37 cellular contexts compared by ENCODE assay signal in the genomic region with DNA sequence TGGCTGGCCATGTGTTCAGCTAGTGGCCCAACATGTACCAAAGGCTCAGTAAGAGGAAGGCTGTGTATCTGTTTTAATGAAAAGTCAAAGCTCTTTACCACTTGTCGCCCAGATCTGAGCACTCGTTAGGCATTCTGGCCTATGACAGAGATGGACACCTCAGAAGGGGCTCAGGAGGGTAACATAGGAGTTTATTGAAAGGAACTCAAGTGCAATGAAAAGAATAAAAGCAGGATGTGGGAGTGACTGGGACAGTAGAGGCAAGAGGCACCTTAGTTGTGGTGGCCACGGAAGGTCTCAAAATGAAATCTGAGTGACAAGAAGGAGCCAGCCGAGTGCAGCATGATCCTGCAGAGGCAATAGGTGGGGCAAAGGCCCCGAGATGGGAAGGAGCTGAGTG.
"Had no signal": no experiment of that assay in that cellular context is flagged by ENCODE, and none has a peak within 500 bp of the region (broad histone marks: within the 10 kb centered on the region; RNA-seq: fewer than 3 reads in every experiment).

No MANE protein-coding gene starts in this region.

- H3K36me3 Mint-ChIP-seq: activated CD4-positive, alpha-beta memory T cell treated with anti-CD3 and anti-CD28 coated beads for 36 hours; activated naive CD8-positive, alpha-beta T cell treated with anti-CD3 and anti-CD28 coated beads for 36 hours had no signal

- H3K4me1 Mint-ChIP-seq: activated B cell treated with CpG ODN at 0.5 μM for 24 hours; activated CD4-positive, alpha-beta T cell treated with anti-CD3 and anti-CD28 coated beads, Interleukin-2, amount 10 ng/mL, durations not matched to agents 24 days and 14 days; activated naive CD8-positive, alpha-beta T cell treated with anti-CD3 and anti-CD28 coated beads for 36 hours; activated T-helper 17 cell treated with anti-CD3 and anti-CD28 coated beads, Interleukin-2, amount 50 U/mL, for 72 hours had no signal

- H3K9me3 ChIP-seq: adrenal gland had no signal

- H3K36me3 ChIP-seq: adrenal gland, cardiac muscle cell had no signal

- H3K27me3 Mint-ChIP-seq: activated CD4-positive, alpha-beta T cell treated with anti-CD3 and anti-CD28 coated beads, Interleukin-2, amount 10 ng/mL, durations not matched to agents 24 days and 14 days had no signal

- H3K4me3 ChIP-seq: adrenal gland, cardiac muscle cell had no signal

- H3K27ac Mint-ChIP-seq: activated B cell treated with CpG ODN at 0.5 μM for 24 hours; activated CD4-positive, alpha-beta memory T cell treated with anti-CD3 and anti-CD28 coated beads for 36 hours; activated CD4-positive, alpha-beta T cell treated with anti-CD3 and anti-CD28 coated beads, Interleukin-2, amount 10 ng/mL, durations not matched to agents 24 days and 14 days; activated CD8-positive, alpha-beta T cell treated with anti-CD3 and anti-CD28 coated beads for 36 hours; activated naive CD4-positive, alpha-beta T cell treated with anti-CD3 and anti-CD28 coated beads for 36 hours; activated naive CD8-positive, alpha-beta T cell treated with anti-CD3 and anti-CD28 coated beads for 36 hours; activated T-cell treated with anti-CD3 and anti-CD28 coated beads, Interleukin-2, amount 50 U/mL, for 72 hours; activated T-helper 1 cell treated with anti-CD3 and anti-CD28 coated beads, Interleukin-12 subunit alpha, Interleukin-12 subunit beta, Interleukin-2, Interleukin-4 antibody, amounts not matched to agents 30 ng/mL and 10 ng/mL and 1 ng/mL, durations not matched to agents 14 hours and 24 hours and 36 hours; activated T-helper 17 cell treated with anti-CD3 and anti-CD28 coated beads, Interleukin-2, amount 50 U/mL, for 72 hours; T-helper 1 cell treated with Interleukin-12 subunit alpha and Interleukin-12 subunit beta and Interleukin-4 antibody, amounts not matched to agents 30 μg/mL and 1 μg/mL, for 36 hours; T-helper 2 cell treated with Interferon-gamma antibody and Interleukin-4, amounts not matched to agents 5 μg/mL and 100 μg/mL, for 36 hours had no signal

- H3K4me3 Mint-ChIP-seq: activated B cell treated with CpG ODN at 0.5 μM for 24 hours; activated CD4-positive, alpha-beta memory T cell treated with anti-CD3 and anti-CD28 coated beads for 36 hours; activated CD4-positive, alpha-beta T cell treated with anti-CD3 and anti-CD28 coated beads, Interleukin-2, amount 10 ng/mL, durations not matched to agents 24 days and 14 days; activated CD8-positive, alpha-beta T cell treated with anti-CD3 and anti-CD28 coated beads for 36 hours; activated naive CD4-positive, alpha-beta T cell treated with anti-CD3 and anti-CD28 coated beads for 36 hours; activated naive CD8-positive, alpha-beta T cell treated with anti-CD3 and anti-CD28 coated beads for 36 hours; activated T-cell treated with anti-CD3 and anti-CD28 coated beads, Interleukin-2, amount 50 U/mL, for 4 hours; activated T-cell treated with anti-CD3 and anti-CD28 coated beads, Interleukin-2, amount 50 U/mL, for 72 hours; activated T-helper 1 cell treated with anti-CD3 and anti-CD28 coated beads, Interleukin-12 subunit alpha, Interleukin-12 subunit beta, Interleukin-2, Interleukin-4 antibody, amounts not matched to agents 30 ng/mL and 10 ng/mL and 1 ng/mL, durations not matched to agents 14 hours and 24 hours and 36 hours; activated T-helper 17 cell treated with anti-CD3 and anti-CD28 coated beads, Interleukin-2, amount 50 U/mL, for 72 hours; central memory CD8-positive, alpha-beta T cell; T-helper 1 cell treated with Interleukin-12 subunit alpha and Interleukin-12 subunit beta and Interleukin-4 antibody, amounts not matched to agents 30 μg/mL and 1 μg/mL, for 36 hours; T-helper 2 cell treated with Interferon-gamma antibody and Interleukin-4, amounts not matched to agents 5 μg/mL and 100 μg/mL, for 36 hours had no signal

- FAIRE-seq: bronchial epithelial cell, TTC549 had no signal

- H3K27ac ChIP-seq: adrenal gland, cardiac muscle cell, VCaP had no signal

- H3K27me3 ChIP-seq: adrenal gland, cardiac muscle cell had no signal

- H3K4me1 ChIP-seq: adrenal gland had no signal

- ATAC-seq: activated CD8-positive, alpha-beta T cell treated with anti-CD3 and anti-CD28 coated beads for 36 hours; activated naive CD4-positive, alpha-beta T cell treated with anti-CD3 and anti-CD28 coated beads, Interleukin-2, amount 50 U/mL, for 72 hours; activated T-cell treated with anti-CD3 and anti-CD28 coated beads, Interleukin-2, amount 50 U/mL, for 4 hours; activated T-cell treated with anti-CD3 and anti-CD28 coated beads, Interleukin-2, amount 50 U/mL, for 72 hours; activated T-helper 17 cell treated with anti-CD3 and anti-CD28 coated beads, Interleukin-2, amount 50 U/mL, for 72 hours had no signal

- DNase-seq: activated B cell treated with CpG ODN at 0.5 μM for 24 hours; activated CD4-positive, alpha-beta memory T cell treated with anti-CD3 and anti-CD28 coated beads for 36 hours; activated CD4-positive, alpha-beta T cell treated with anti-CD3 and anti-CD28 coated beads for 4 hours; activated CD4-positive, alpha-beta T cell treated with anti-CD3 and anti-CD28 coated beads, Interleukin-2, amount 10 ng/mL, durations not matched to agents 24 days and 14 days; activated CD4-positive, alpha-beta T cell treated with anti-CD3 and anti-CD28 coated beads, Interleukin-2, amount 50 U/mL, for 1 hour; activated CD4-positive, alpha-beta T cell treated with anti-CD3 and anti-CD28 coated beads, Interleukin-2, amount 50 U/mL, for 4 hours; activated CD4-positive, CD25-positive, alpha-beta regulatory T cell treated with anti-CD3 and anti-CD28 coated beads, Interleukin-2, amount 50 U/mL, for 72 hours; activated CD8-positive, alpha-beta memory T cell treated with anti-CD3 and anti-CD28 coated beads, Interleukin-2, amount 50 U/mL, for 4 hours; activated CD8-positive, alpha-beta T cell treated with anti-CD3 and anti-CD28 coated beads for 36 hours; activated effector memory CD4-positive, alpha-beta T cell treated with anti-CD3 and anti-CD28 coated beads, Interleukin-2, amount 50 U/mL, for 16 hours; activated gamma-delta T cell treated with Interleukin-2 at 50 U/mL for 16 hours; activated naive CD4-positive, alpha-beta T cell; activated naive CD4-positive, alpha-beta T cell treated with anti-CD3 and anti-CD28 coated beads for 36 hours; activated naive CD4-positive, alpha-beta T cell treated with anti-CD3 and anti-CD28 coated beads, Interleukin-2, amount 50 U/mL, for 16 hours; activated naive CD8-positive, alpha-beta T cell treated with anti-CD3 and anti-CD28 coated beads for 36 hours; activated T-cell treated with anti-CD3 and anti-CD28 coated beads for 4 hours; activated T-cell treated with anti-CD3 and anti-CD28 coated beads, Interleukin-2, amount 50 U/mL, for 1 hour; activated T-cell treated with anti-CD3 and anti-CD28 coated beads, Interleukin-2, amount 50 U/mL, for 4 hours; activated T-cell treated with anti-CD3 and anti-CD28 coated beads, Interleukin-2, amount 50 U/mL, for 72 hours; adrenal gland; amniotic stem cell; aorta; caudate nucleus; cerebellar nuclear complex; T-helper 1 cell; T-helper 2 cell; T-helper 9 cell had no signal
